Comparison of ENCODE assay signal across 24 cellular contexts in genomic region chr11:119460130-119460529, GRCh38. TPM values are rescaled to one million over a fixed set of nuclear protein-coding genes. Genes with fewer than 3 reads are reported as not detected.
A peak's percentile ranks its signal among the peaks of the same experiment; 100 is the strongest.
DNase-seq lines count a peak whose midpoint lies in the region; ATAC-seq, FAIRE-seq and TF ChIP-seq lines count a peak whose summit lies in the region.
"Had no signal": no experiment of that assay in that cellular context is flagged by ENCODE, and none has a peak within 500 bp of the region (broad histone marks: within the 10 kb centered on the region; RNA-seq: fewer than 3 reads in every experiment).

No MANE protein-coding gene starts in this region.

- CTCF ChIA-PET in OCI-LY7 (lab: Charles Lee; ENCODE audit: unreplicated experiment), result no interaction called here

- FAIRE-seq in GM12892 (lab: Jason Lieb, UNC), result no peak
- FAIRE-seq: D721Med had no signal

- H3K4me3 Mint-ChIP-seq in chondrocyte (ENCODE audit: unreplicated experiment) (no peak overlapping the region), neural progenitor cell (no peak overlapping the region)
- H3K4me3 Mint-ChIP-seq: activated CD8-positive, alpha-beta T cell treated with anti-CD3 and anti-CD28 coated beads for 36 hours; dendritic cell treated with granulocyte-macrophage colony-stimulating factor and Interleukin-4, amounts not matched to agents 40 ng/mL and 50 ng/mL, for 4 days; naive thymus-derived CD8-positive, alpha-beta T cell; stimulated activated effector memory CD8-positive, alpha-beta T cell treated with anti-CD3 and anti-CD28 coated beads, Interleukin-12 subunit alpha, Interleukin-12 subunit beta, amount 100 ng/mL, for 72 hours had no signal

- DNase-seq in OCI-LY7 (ENCODE audit: low spot score), result no peak
- DNase-seq in chondrocyte (ENCODE audit: low spot score), result no peak
- DNase-seq in neural progenitor cell (ENCODE audit: low spot score), result no peak
- no peak for DNase-seq in GM12892 (ENCODE audit: insufficient read length)
- DNase-seq in DMS53 treated with DMSO at 0.1 percent for 48 hours (lab: John Stamatoyannopoulos, UW; ENCODE audit: unreplicated experiment), result no peak
- DNase-seq in WERI-Rb-1, result no peak
- DNase-seq: activated CD8-positive, alpha-beta T cell treated with anti-CD3 and anti-CD28 coated beads for 36 hours; activated gamma-delta T cell treated with Interleukin-2 at 50 U/mL for 16 hours; activated T-cell treated with anti-CD3 and anti-CD28 coated beads, Interleukin-2, amount 50 U/mL, for 1 hour; mammary epithelial cell; naive thymus-derived CD8-positive, alpha-beta T cell; NCI-H2081 treated with DMSO at 0.1 percent for 48 hours; NCI-H510A treated with DMSO at 0.1 percent for 48 hours; posterior cingulate gyrus; stimulated activated CD4-positive, alpha-beta T cell treated with anti-CD3 and anti-CD28 coated beads, Interleukin-2, amount 100 ng/mL, for 24 hours; T1000; testis; uterus had no signal

- BruUV-seq in OCI-LY7 (replicated peaks; lab: Mats Ljungman, UMichigan), result no TSS peak

- peak overlapping the region; percentile 58 for H3K4me2 ChIP-seq in BLaER1
- H3K4me2 ChIP-seq in OCI-LY7 (ENCODE audit: low read length), result peak overlapping the region; percentile 43
- no peak overlapping the region for H3K4me2 ChIP-seq in neural progenitor cell

- no peaks in the 10 kb centered on the region for H3F3A ChIP-seq in neural progenitor cell (ENCODE audit: low read depth)

- H3K9ac ChIP-seq in BLaER1 (no peak overlapping the region), neural progenitor cell (no peak overlapping the region)

- H2AFZ ChIP-seq in OCI-LY7 (ENCODE audit: low read length) (peak overlapping the region; percentile 20; the same call in 1 of the 2 replicates), neural progenitor cell (replicated peaks) (no peak overlapping the region)

- TF ChIP-seq POLR2A in GM12892 (IDR thresholded peaks at IDR 0.05; ENCODE audit: low read depth, low read length), result no peak

- H3K27me3 ChIP-seq in BLaER1, result no peaks in the 10 kb centered on the region
- no peaks in the 10 kb centered on the region for H3K27me3 ChIP-seq in neural progenitor cell
- no peaks in the 10 kb centered on the region for H3K27me3 ChIP-seq in WERI-Rb-1 (ENCODE audit: insufficient read depth, low read depth, severe bottlenecking)
- H3K27me3 ChIP-seq: testis, uterus had no signal

- H3K27ac ChIP-seq in BLaER1 (no peak overlapping the region), OCI-LY7 (ENCODE audit: low read depth, low read length, poor library complexity, severe bottlenecking) (no peak overlapping the region), neural progenitor cell (no peak overlapping the region), WERI-Rb-1 (no peak overlapping the region)
- H3K27ac ChIP-seq: testis had no signal

- intact Hi-C loops in OCI-LY7 (cut with micrococcal nuclease; ENCODE audit: unreplicated experiment), result no loop called here

- H3K4me1 ChIP-seq in BLaER1, result peaks cover 30% of the 10 kb centered on the region
- peaks cover 31% of the 10 kb centered on the region for H3K4me1 ChIP-seq in OCI-LY7 (ENCODE audit: insufficient read depth, low read length, poor library complexity, severe bottlenecking)
- no peaks in the 10 kb centered on the region for H3K4me1 ChIP-seq in neural progenitor cell
- H3K4me1 ChIP-seq: testis, uterus had no signal

- H3K9me3 ChIP-seq in BLaER1 (no peaks in the 10 kb centered on the region), OCI-LY7 (ENCODE audit: low read length) (peaks cover 6% of the 10 kb centered on the region; the same call in 1 of the 2 replicates), neural progenitor cell (ENCODE audit: low read depth) (no peaks in the 10 kb centered on the region), WERI-Rb-1 (ENCODE audit: severe bottlenecking) (no peaks in the 10 kb centered on the region)
- H3K9me3 ChIP-seq: testis, uterus had no signal

- H3K4me3 ChIP-seq in BLaER1 (no peak overlapping the region), OCI-LY7 (ENCODE audit: low read depth, low read length, poor library complexity, severe bottlenecking) (no peak overlapping the region), neural progenitor cell (no peak overlapping the region), WERI-Rb-1 (ENCODE audit: low read depth, low read length) (no peak overlapping the region)
- H3K4me3 ChIP-seq: testis, uterus had no signal

- no peak for ATAC-seq in HG03439 (IDR thresholded peaks at IDR 0.05; ENCODE audit: unreplicated experiment)
- ATAC-seq: activated CD4-positive, CD25-positive, alpha-beta regulatory T cell treated with anti-CD3 and anti-CD28 coated beads, Interleukin-2, amount 50 U/mL, for 24 hours; activated CD8-positive, alpha-beta T cell treated with anti-CD3 and anti-CD28 coated beads for 36 hours; naive thymus-derived CD8-positive, alpha-beta T cell; stimulated activated effector memory CD8-positive, alpha-beta T cell treated with anti-CD3 and anti-CD28 coated beads, Interleukin-12 subunit alpha, Interleukin-12 subunit beta, amount 100 ng/mL, for 72 hours had no signal

- H3K4me1 Mint-ChIP-seq in chondrocyte (ENCODE audit: low read depth) (peaks cover 36% of the 10 kb centered on the region), neural progenitor cell (peaks cover 14% of the 10 kb centered on the region)

- H3K27ac Mint-ChIP-seq in chondrocyte (ENCODE audit: unreplicated experiment) (peak overlapping the region; percentile 93), neural progenitor cell (peak overlapping the region; percentile 84)
- H3K27ac Mint-ChIP-seq: activated CD8-positive, alpha-beta T cell treated with anti-CD3 and anti-CD28 coated beads for 36 hours; dendritic cell treated with granulocyte-macrophage colony-stimulating factor and Interleukin-4, amounts not matched to agents 40 ng/mL and 50 ng/mL, for 4 days; stimulated activated effector memory CD8-positive, alpha-beta T cell treated with anti-CD3 and anti-CD28 coated beads, Interleukin-12 subunit alpha, Interleukin-12 subunit beta, amount 100 ng/mL, for 72 hours had no signal

- H3K36me3 ChIP-seq in BLaER1 (no peaks in the 10 kb centered on the region), OCI-LY7 (ENCODE audit: insufficient read depth, low read length) (no peaks in the 10 kb centered on the region), neural progenitor cell (no peaks in the 10 kb centered on the region), WERI-Rb-1 (no peaks in the 10 kb centered on the region)
- H3K36me3 ChIP-seq: uterus had no signal

- H4K20me1 ChIP-seq in BLaER1 (no peaks in the 10 kb centered on the region), OCI-LY7 (ENCODE audit: insufficient read depth, low read length) (no peaks in the 10 kb centered on the region), neural progenitor cell (ENCODE audit: low read depth) (no peaks in the 10 kb centered on the region)

- no peaks in the 10 kb centered on the region for H3K9me2 ChIP-seq in OCI-LY7 (ENCODE audit: insufficient read depth, low read length)

- H3K27me3 Mint-ChIP-seq in chondrocyte (ENCODE audit: low read depth), result peaks cover 1% of the 10 kb centered on the region
- no peaks in the 10 kb centered on the region for H3K27me3 Mint-ChIP-seq in neural progenitor cell (ENCODE audit: insufficient read depth, low read depth)

- H3K9me3 Mint-ChIP-seq in chondrocyte (ENCODE audit: low read depth), result peaks cover 11% of the 10 kb centered on the region
- peaks cover 3% of the 10 kb centered on the region for H3K9me3 Mint-ChIP-seq in neural progenitor cell
- H3K9me3 Mint-ChIP-seq: stimulated activated effector memory CD8-positive, alpha-beta T cell treated with anti-CD3 and anti-CD28 coated beads, Interleukin-12 subunit alpha, Interleukin-12 subunit beta, amount 100 ng/mL, for 72 hours had no signal

- H3K79me2 ChIP-seq in OCI-LY7 (ENCODE audit: insufficient read depth, low read depth, low read length) (no peaks in the 10 kb centered on the region), neural progenitor cell (ENCODE audit: low read depth) (no peaks in the 10 kb centered on the region)

- POLR2A ChIA-PET in OCI-LY7 (lab: Charles Lee), result interaction anchor here (0.6 kb wide), 1 partner anchor 1062 kb away, joined by 3 read pairs; no protein-coding TSS in a partner anchor

- TF ChIP-seq CTCF in OCI-LY7 (conservative IDR thresholded peaks at IDR 0.05; ENCODE audit: low read length) (no peak), chondrocyte (IDR thresholded peaks at IDR 0.05) (no peak), neural progenitor cell (IDR thresholded peaks at IDR 0.05) (no peak), WERI-Rb-1 (IDR thresholded peaks at IDR 0.05; ENCODE audit: low read depth, low read length) (no peak)

- H3K36me3 Mint-ChIP-seq in chondrocyte (ENCODE audit: low read depth), result peaks cover 6% of the 10 kb centered on the region
- H3K36me3 Mint-ChIP-seq in neural progenitor cell, result no peaks in the 10 kb centered on the region
- H3K36me3 Mint-ChIP-seq: naive thymus-derived CD8-positive, alpha-beta T cell; stimulated activated effector memory CD8-positive, alpha-beta T cell treated with anti-CD3 and anti-CD28 coated beads, Interleukin-12 subunit alpha, Interleukin-12 subunit beta, amount 100 ng/mL, for 72 hours had no signal

RNA-seq across cellular contexts. Expression of gene THY1, which starts 37.2 kb away (rescaled TPM):
- not detected in 2 replicates for total RNA-seq in OCI-LY7 (2014; rRNA removed; shearing (Covaris generic))
- total RNA-seq in OCI-LY7 (2022) (not detected in 2 replicates), chondrocyte (198 to 219 TPM (median 215 TPM) in 3 replicates), neural progenitor cell (ENCODE audit: low replicate concordance) (49.2 and 93.9 TPM in 2 replicates)
- polyA plus RNA-seq in GM12892 (2012; ENCODE audit: missing spikeins), result 18.3 TPM
- total RNA-seq: naive thymus-derived CD8-positive, alpha-beta T cell had no signal
- polyA plus RNA-seq: naive thymus-derived CD8-positive, alpha-beta T cell had no signal

Comparison
In these comparisons a context has a peak if more than half of its experiments do, and no peak if none do; other contexts are left out.
1. RNA of gene THY1, which starts 37.2 kb away (total RNA-seq): 198 to 219 TPM in chondrocyte and 49.2 to 93.9 TPM in neural progenitor cell; not detected in OCI-LY7; every median in the first group is over 10 times any median in the second.